16 cellular contexts compared by ENCODE assay signal in genomic region chr22:22062306-22062793, GRCh38.
"Had no signal": no experiment of that assay in that cellular context is flagged by ENCODE, and none has a peak within 500 bp of the region (broad histone marks: within the 10 kb centered on the region; RNA-seq: fewer than 3 reads in every experiment).

No MANE protein-coding gene starts in this region.

- DNase-seq: effector memory CD8-positive, alpha-beta T cell; esophagus squamous epithelium; immature natural killer cell; left lung; mesendoderm; naive B cell; psoas muscle; right lobe of liver; stimulated activated CD4-positive, alpha-beta T cell treated with anti-CD3 and anti-CD28 coated beads, Interleukin-4, amount 100 ng/mL, for 1 hour; stimulated activated CD8-positive, alpha-beta memory T cell treated with anti-CD3 and anti-CD28 coated beads, Interleukin-4, amount 100 ng/mL, for 48 hours; stimulated activated naive CD8-positive, alpha-beta T cell treated with anti-CD3 and anti-CD28 coated beads, Interleukin-15, Interleukin-2, amounts not matched to agents 100 U/mL and 50 U/mL, for 24 hours; upper lobe of right lung had no signal

- ATAC-seq: effector memory CD8-positive, alpha-beta T cell; stimulated activated effector memory CD8-positive, alpha-beta T cell treated with anti-CD3 and anti-CD28 coated beads, Interleukin-12 subunit alpha, Interleukin-12 subunit beta, amount 100 ng/mL, for 72 hours; stimulated activated naive CD8-positive, alpha-beta T cell treated with anti-CD3 and anti-CD28 coated beads, Interleukin-15, Interleukin-2, amounts not matched to agents 100 U/mL and 50 U/mL, for 24 hours had no signal

- H3K27ac ChIP-seq: esophagus squamous epithelium, psoas muscle, suprapubic skin, upper lobe of right lung had no signal

- H3K4me1 ChIP-seq: psoas muscle, upper lobe of right lung had no signal

- H3K9me3 ChIP-seq: esophagus squamous epithelium, left lung, psoas muscle, right lobe of liver, suprapubic skin, tibial nerve, upper lobe of right lung had no signal

- H3K36me3 ChIP-seq: esophagus squamous epithelium, left lung, suprapubic skin, tibial nerve, upper lobe of right lung had no signal

- H3K4me3 ChIP-seq: esophagus squamous epithelium, left lung, lung, psoas muscle, right lobe of liver, suprapubic skin, tibial nerve, upper lobe of right lung had no signal

- H3K27me3 ChIP-seq: right lobe of liver, tibial nerve had no signal
